In the genomic region with DNA sequence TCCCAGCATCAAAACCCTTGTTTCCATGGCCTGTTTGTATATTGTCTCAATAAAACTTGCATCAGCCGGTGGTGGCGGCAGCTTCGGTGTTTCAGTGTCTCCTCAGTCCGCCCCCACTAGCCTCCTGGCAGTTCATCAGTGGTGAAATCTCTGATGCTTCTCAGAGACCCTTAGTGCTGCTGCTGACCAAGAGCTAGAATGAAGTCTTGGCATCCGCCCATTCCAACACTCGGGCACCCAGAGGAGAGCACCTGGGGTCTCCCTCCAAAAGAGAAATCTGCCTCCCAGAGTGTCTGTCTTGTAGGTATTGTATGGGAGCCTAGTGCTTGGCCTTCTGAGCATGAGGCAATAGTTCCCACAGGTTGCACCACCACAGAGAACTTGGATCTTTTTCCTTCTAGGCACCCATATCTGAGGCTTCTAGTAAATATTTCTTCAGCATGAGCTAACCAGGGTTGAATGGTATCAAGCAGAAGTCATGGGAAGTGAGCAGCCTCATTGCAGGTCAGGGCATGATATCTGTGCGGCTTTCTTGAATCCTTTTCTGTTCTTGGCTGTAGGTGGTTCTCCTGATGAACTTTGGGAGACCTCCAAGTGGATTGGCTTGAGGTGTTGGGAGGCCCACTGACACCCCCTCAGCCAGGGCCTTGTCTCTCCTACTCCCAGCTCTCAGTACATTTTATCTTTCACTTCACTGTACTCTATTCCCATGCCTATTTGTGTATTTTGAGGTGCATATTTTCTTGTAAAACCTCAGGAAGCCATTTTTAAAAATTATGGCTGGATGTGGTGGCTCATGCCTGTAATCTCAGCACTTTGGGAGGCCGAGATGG, we compare ENCODE assay signal across 1 cellular context.
TF ChIP-seq lines count a peak whose summit lies in the region.

No MANE protein-coding gene starts in this region.

TF ChIP-seq in HepG2, 621 proteins besides CTCF, POLR2A, EP300 and RAD21 (continued from another document and continues in another):
- TF ChIP-seq, protein P1, sequence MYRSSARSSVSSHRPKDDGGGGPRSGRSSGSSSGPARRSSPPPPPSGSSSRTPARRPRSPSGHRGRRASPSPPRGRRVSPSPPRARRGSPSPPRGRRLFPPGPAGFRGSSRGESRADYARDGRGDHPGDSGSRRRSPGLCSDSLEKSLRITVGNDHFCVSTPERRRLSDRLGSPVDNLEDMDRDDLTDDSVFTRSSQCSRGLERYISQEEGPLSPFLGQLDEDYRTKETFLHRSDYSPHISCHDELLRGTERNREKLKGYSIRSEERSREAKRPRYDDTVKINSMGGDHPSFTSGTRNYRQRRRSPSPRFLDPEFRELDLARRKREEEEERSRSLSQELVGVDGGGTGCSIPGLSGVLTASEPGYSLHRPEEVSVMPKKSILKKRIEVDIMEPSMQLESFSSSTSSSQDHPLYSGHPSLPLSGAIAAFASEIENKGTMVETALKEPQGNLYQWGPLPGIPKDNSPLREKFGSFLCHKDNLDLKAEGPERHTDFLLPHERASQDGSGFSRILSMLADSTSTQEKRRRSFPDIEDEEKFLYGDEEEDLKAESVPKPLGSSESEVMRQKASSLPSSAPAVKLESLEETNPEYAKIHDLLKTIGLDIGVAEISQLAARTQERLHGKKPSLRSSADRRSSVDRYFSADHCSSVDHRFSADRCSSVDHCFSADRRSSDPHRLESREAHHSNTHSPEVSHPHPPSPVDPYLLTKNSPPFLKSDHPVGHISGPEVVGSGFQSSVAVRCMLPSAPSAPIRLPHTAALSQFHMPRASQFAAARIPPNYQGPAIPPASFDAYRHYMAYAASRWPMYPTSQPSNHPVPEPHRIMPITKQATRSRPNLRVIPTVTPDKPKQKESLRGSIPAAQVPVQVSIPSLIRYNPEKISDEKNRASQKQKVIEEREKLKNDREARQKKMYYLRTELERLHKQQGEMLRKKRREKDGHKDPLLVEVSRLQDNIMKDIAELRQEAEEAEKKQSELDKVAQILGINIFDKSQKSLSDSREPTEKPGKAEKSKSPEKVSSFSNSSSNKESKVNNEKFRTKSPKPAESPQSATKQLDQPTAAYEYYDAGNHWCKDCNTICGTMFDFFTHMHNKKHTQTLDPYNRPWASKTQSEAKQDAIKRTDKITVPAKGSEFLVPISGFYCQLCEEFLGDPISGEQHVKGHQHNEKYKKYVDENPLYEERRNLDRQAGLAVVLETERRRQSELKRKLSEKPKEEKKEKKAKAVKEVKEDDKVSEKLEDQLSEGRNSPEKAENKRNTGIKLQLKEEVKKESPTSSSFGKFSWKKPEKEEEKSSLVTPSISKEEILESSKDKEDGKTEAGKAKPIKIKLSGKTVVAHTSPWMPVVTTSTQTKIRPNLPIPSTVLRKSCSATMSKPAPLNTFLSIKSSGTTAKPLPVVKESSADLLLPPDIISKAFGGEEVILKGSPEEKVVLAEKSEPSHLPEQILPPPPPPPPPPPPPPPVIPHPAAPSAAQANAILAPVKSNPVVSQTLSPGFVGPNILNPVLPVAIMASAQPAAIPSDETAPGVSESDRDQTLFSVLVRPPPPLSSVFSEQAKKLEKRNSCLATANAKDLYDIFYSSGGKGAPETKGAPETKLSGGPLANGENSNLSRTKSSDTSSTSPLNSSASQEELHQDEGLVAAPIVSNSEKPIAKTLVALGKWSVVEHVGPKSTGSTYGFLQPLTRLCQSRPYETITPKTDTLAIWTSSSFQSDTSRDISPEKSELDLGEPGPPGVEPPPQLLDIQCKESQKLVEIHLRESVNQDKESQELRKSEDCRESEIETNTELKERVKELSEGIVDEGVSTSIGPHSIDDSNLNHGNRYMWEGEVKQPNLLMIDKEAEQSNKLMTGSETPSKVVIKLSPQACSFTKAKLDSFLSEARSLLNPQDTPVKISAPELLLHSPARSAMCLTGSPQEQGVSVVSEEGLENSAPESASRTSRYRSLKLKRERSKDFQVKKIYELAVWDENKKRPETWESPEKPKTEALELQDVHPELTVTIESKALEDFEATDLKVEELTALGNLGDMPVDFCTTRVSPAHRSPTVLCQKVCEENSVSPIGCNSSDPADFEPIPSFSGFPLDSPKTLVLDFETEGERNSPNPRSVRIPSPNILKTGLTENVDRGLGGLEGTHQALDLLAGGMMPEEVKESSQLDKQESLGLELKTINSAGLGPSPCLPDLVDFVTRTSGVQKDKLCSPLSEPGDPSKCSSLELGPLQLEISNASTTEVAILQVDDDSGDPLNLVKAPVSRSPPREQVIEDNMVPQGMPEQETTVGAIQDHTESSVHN (CRISPR knock-in tag; IDR thresholded peaks at IDR 0.05), result no peak
- TF ChIP-seq ZNF3 (CRISPR knock-in tag; IDR thresholded peaks at IDR 0.05) (no peak), ZNF337 (CRISPR knock-in tag; IDR thresholded peaks at IDR 0.05; ENCODE audit: borderline replicate concordance, low read depth) (no peak), ZFP62 (CRISPR knock-in tag; IDR thresholded peaks at IDR 0.05) (no peak), BHLHE40 (IDR thresholded peaks at IDR 0.05; ENCODE audit: low read length) (no peak), KLF9 (CRISPR knock-in tag; IDR thresholded peaks at IDR 0.05; ENCODE audit: low read depth) (no peak), ZNF841 (CRISPR knock-in tag; IDR thresholded peaks at IDR 0.05; ENCODE audit: borderline replicate concordance) (no peak), TCF7 (IDR thresholded peaks at IDR 0.05; ENCODE audit: low read depth) (no peak), NR2F1 (CRISPR knock-in tag; IDR thresholded peaks at IDR 0.05) (no peak; a peak in 1 of 4 replicates), ZNF564 (CRISPR knock-in tag; IDR thresholded peaks at IDR 0.05) (no peak), DR1 (CRISPR knock-in tag; IDR thresholded peaks at IDR 0.05) (no peak), ZNF136 (CRISPR knock-in tag; IDR thresholded peaks at IDR 0.05; ENCODE audit: low read depth) (no peak), ZSCAN22 (CRISPR knock-in tag; IDR thresholded peaks at IDR 0.05) (no peak), EHMT2 (IDR thresholded peaks at IDR 0.05; ENCODE audit: borderline replicate concordance, low read depth, low read length) (no peak), ZFP37 (CRISPR knock-in tag; IDR thresholded peaks at IDR 0.05; ENCODE audit: borderline replicate concordance) (no peak), CCDC6 (CRISPR knock-in tag; IDR thresholded peaks at IDR 0.05) (no peak), ZNF180 (CRISPR knock-in tag; IDR thresholded peaks at IDR 0.05; ENCODE audit: borderline replicate concordance, low read depth) (no peak), CEBPB (IDR thresholded peaks at IDR 0.05; ENCODE audit: borderline replicate concordance, low read depth, low read length) (peak; percentile 97), KLF12 (CRISPR knock-in tag; IDR thresholded peaks at IDR 0.05; ENCODE audit: borderline replicate concordance) (no peak)
- TF ChIP-seq, protein P2, sequence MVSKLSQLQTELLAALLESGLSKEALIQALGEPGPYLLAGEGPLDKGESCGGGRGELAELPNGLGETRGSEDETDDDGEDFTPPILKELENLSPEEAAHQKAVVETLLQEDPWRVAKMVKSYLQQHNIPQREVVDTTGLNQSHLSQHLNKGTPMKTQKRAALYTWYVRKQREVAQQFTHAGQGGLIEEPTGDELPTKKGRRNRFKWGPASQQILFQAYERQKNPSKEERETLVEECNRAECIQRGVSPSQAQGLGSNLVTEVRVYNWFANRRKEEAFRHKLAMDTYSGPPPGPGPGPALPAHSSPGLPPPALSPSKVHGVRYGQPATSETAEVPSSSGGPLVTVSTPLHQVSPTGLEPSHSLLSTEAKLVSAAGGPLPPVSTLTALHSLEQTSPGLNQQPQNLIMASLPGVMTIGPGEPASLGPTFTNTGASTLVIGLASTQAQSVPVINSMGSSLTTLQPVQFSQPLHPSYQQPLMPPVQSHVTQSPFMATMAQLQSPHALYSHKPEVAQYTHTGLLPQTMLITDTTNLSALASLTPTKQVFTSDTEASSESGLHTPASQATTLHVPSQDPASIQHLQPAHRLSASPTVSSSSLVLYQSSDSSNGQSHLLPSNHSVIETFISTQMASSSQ (IDR thresholded peaks at IDR 0.05; ENCODE audit: low read depth), result no peak
- TF ChIP-seq, protein P2 (CRISPR knock-in tag; IDR thresholded peaks at IDR 0.05; ENCODE audit: borderline replicate concordance), result no peak
- TF ChIP-seq, protein P3, sequence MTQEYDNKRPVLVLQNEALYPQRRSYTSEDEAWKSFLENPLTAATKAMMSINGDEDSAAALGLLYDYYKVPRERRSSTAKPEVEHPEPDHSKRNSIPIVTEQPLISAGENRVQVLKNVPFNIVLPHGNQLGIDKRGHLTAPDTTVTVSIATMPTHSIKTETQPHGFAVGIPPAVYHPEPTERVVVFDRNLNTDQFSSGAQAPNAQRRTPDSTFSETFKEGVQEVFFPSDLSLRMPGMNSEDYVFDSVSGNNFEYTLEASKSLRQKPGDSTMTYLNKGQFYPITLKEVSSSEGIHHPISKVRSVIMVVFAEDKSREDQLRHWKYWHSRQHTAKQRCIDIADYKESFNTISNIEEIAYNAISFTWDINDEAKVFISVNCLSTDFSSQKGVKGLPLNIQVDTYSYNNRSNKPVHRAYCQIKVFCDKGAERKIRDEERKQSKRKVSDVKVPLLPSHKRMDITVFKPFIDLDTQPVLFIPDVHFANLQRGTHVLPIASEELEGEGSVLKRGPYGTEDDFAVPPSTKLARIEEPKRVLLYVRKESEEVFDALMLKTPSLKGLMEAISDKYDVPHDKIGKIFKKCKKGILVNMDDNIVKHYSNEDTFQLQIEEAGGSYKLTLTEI (CRISPR knock-in tag; conservative IDR thresholded peaks at IDR 0.05), result no peak
- TF ChIP-seq, protein P4, sequence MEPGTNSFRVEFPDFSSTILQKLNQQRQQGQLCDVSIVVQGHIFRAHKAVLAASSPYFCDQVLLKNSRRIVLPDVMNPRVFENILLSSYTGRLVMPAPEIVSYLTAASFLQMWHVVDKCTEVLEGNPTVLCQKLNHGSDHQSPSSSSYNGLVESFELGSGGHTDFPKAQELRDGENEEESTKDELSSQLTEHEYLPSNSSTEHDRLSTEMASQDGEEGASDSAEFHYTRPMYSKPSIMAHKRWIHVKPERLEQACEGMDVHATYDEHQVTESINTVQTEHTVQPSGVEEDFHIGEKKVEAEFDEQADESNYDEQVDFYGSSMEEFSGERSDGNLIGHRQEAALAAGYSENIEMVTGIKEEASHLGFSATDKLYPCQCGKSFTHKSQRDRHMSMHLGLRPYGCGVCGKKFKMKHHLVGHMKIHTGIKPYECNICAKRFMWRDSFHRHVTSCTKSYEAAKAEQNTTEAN (CRISPR knock-in tag; conservative IDR thresholded peaks at IDR 0.05), result 0 out of 2 replicates have a peak, but pooled peaks have one; percentile 37
- TF ChIP-seq, protein P5, sequence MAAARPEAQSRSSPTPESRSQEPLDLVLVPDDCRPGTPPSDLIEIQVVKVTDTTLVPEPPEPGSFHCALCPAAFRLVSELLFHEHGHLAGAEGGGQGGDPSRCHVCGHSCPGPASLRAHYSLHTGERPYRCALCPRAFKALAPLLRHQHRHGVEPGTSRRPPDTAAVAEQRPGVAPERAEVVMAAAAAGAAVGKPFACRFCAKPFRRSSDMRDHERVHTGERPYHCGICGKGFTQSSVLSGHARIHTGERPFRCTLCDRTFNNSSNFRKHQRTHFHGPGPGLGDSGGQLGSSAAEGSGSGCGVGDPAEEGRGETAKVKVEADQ (CRISPR knock-in tag; IDR thresholded peaks at IDR 0.05; ENCODE audit: borderline replicate concordance), result no peak
- TF ChIP-seq, protein P6, sequence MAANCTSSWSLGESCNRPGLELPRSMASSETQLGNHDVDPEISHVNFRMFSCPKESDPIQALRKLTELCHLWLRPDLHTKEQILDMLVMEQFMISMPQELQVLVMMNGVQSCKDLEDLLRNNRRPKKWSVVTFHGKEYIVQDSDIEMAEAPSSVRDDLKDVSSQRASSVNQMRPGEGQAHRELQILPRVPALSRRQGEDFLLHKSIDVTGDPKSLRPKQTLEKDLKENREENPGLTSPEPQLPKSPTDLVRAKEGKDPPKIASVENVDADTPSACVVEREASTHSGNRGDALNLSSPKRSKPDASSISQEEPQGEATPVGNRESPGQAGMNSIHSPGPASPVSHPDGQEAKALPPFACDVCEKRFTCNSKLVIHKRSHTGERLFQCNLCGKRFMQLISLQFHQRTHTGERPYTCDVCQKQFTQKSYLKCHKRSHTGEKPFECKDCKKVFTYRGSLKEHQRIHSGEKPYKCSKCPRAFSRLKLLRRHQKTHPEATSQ (CRISPR knock-in tag; IDR thresholded peaks at IDR 0.05; ENCODE audit: borderline replicate concordance), result no peak
- TF ChIP-seq, protein P7, sequence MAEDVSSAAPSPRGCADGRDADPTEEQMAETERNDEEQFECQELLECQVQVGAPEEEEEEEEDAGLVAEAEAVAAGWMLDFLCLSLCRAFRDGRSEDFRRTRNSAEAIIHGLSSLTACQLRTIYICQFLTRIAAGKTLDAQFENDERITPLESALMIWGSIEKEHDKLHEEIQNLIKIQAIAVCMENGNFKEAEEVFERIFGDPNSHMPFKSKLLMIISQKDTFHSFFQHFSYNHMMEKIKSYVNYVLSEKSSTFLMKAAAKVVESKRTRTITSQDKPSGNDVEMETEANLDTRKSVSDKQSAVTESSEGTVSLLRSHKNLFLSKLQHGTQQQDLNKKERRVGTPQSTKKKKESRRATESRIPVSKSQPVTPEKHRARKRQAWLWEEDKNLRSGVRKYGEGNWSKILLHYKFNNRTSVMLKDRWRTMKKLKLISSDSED (CRISPR knock-in tag; IDR thresholded peaks at IDR 0.05), result no peak
- TF ChIP-seq, protein P8, sequence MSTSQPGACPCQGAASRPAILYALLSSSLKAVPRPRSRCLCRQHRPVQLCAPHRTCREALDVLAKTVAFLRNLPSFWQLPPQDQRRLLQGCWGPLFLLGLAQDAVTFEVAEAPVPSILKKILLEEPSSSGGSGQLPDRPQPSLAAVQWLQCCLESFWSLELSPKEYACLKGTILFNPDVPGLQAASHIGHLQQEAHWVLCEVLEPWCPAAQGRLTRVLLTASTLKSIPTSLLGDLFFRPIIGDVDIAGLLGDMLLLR (CRISPR knock-in tag; IDR thresholded peaks at IDR 0.05), result no peak
- TF ChIP-seq, protein P9, sequence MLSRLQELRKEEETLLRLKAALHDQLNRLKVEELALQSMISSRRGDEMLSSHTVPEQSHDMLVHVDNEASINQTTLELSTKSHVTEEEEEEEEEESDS (CRISPR knock-in tag; IDR thresholded peaks at IDR 0.05; ENCODE audit: borderline replicate concordance), result no peak
- TF ChIP-seq, protein P10, sequence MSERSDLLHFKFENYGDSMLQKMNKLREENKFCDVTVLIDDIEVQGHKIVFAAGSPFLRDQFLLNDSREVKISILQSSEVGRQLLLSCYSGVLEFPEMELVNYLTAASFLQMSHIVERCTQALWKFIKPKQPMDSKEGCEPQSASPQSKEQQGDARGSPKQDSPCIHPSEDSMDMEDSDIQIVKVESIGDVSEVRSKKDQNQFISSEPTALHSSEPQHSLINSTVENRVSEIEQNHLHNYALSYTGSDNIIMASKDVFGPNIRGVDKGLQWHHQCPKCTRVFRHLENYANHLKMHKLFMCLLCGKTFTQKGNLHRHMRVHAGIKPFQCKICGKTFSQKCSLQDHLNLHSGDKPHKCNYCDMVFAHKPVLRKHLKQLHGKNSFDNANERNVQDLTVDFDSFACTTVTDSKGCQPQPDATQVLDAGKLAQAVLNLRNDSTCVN (CRISPR knock-in tag; IDR thresholded peaks at IDR 0.05; ENCODE audit: borderline replicate concordance), result no peak
